In genomic region chr10:124465003-124465776, GRCh38 we compare ENCODE assay signal across 1 cellular context.
TF ChIP-seq lines count a peak whose summit lies in the region.

No MANE protein-coding gene starts in this region.

TF ChIP-seq in GM12878, 131 proteins besides CTCF, POLR2A, EP300 and RAD21:
- no peak for TF ChIP-seq CHD2 (IDR thresholded peaks at IDR 0.05; ENCODE audit: borderline replicate concordance, low read depth, low read length)
- TF ChIP-seq SPI1 (IDR thresholded peaks at IDR 0.05; ENCODE audit: borderline replicate concordance, insufficient read depth, low read depth, low read length), result peak; percentile 92
- no peak for TF ChIP-seq RCOR1 (conservative IDR thresholded peaks at IDR 0.05; ENCODE audit: low read depth, low read length)
